In the genomic region with DNA sequence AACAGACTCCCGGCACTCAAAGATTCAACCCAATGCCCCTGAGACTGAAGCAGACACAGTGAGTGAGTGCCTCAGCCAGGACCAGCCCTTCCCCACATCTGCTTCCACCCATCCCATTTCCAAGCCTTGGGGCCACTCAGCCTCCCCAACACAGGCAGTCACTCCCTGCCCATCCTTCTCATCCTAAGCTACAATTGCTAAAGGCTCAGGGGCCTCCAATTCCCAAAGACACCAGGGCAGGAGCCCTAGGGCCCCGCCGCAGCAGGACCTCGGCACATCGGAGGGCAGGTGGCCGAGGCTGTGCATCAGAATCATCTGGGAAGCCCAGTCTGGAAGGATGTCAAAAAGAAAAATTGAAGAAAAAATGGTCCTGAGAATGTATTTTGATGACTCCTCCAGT, we compare ENCODE assay signal across 1 cellular context.
TF ChIP-seq lines count a peak whose summit lies in the region.

No MANE protein-coding gene starts in this region.

TF ChIP-seq in WTC11, 78 proteins besides CTCF, POLR2A, EP300 and RAD21 (continued from another document):
- TF ChIP-seq, protein P1, sequence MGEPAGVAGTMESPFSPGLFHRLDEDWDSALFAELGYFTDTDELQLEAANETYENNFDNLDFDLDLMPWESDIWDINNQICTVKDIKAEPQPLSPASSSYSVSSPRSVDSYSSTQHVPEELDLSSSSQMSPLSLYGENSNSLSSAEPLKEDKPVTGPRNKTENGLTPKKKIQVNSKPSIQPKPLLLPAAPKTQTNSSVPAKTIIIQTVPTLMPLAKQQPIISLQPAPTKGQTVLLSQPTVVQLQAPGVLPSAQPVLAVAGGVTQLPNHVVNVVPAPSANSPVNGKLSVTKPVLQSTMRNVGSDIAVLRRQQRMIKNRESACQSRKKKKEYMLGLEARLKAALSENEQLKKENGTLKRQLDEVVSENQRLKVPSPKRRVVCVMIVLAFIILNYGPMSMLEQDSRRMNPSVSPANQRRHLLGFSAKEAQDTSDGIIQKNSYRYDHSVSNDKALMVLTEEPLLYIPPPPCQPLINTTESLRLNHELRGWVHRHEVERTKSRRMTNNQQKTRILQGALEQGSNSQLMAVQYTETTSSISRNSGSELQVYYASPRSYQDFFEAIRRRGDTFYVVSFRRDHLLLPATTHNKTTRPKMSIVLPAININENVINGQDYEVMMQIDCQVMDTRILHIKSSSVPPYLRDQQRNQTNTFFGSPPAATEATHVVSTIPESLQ (CRISPR knock-in tag; IDR thresholded peaks at IDR 0.05) = no peak
